In genomic region chr5:145495741-145496140, GRCh38 we compare ENCODE assay signal across 11 cellular contexts.
DNase-seq lines count a peak whose midpoint lies in the region; FAIRE-seq and TF ChIP-seq lines count a peak whose summit lies in the region.
"Had no signal": no experiment of that assay in that cellular context is flagged by ENCODE, and none has a peak within 500 bp of the region (broad histone marks: within the 10 kb centered on the region; RNA-seq: fewer than 3 reads in every experiment).

No MANE protein-coding gene starts in this region.

- H3K4me3 ChIP-seq in testis: no peak overlapping the region
- no peak overlapping the region for H3K4me3 ChIP-seq in kidney (ENCODE audit: low read length in 2 of 2)

- TF ChIP-seq CTCF in testis (IDR thresholded peaks at IDR 0.05) (no peak), kidney (IDR thresholded peaks at IDR 0.05; ENCODE audit: borderline replicate concordance, extremely low read depth, insufficient read depth) (no peak), GM20000 (IDR thresholded peaks at IDR 0.05; ENCODE audit: extremely low read depth, missing control alignments) (no peak)

- no peaks in the 10 kb centered on the region for H3K27me3 ChIP-seq in testis

- H3K36me3 ChIP-seq in testis (ENCODE audit: low read depth, missing control alignments): no peaks in the 10 kb centered on the region
- H3K36me3 ChIP-seq in kidney (ENCODE audit: control insufficient read depth in 1 of 2, insufficient read depth in 2 of 2, low read length in 2 of 2): no peaks in the 10 kb centered on the region

- 69 to 84% methylated on average over 2 of the region's 2 CpGs for WGBS in testis, 2 donors

- DNase-seq in DMS53 (lab: John Stamatoyannopoulos, UW) (peak; percentile 68), NCI-H69 (lab: John Stamatoyannopoulos, UW) (peak; percentile 25), dermis microvascular lymphatic vessel endothelial cell (ENCODE audit: low read depth in 2 of 2) (peak; percentile 79 to 93), non-pigmented ciliary epithelial cell (ENCODE audit: low read depth) (peak; percentile 76), testis (no peak), kidney (no peak), GM20000 (ENCODE audit: low spot score) (no peak), NCI-H446 treated with DMSO at 0.1 percent for 48 hours (lab: John Stamatoyannopoulos, UW) (no peak)
- DNase-seq: GDM1; NCI-H187 treated with DMSO at 0.1 percent for 48 hours; stimulated activated CD4-positive, alpha-beta T cell treated with anti-CD3 and anti-CD28 coated beads, Interleukin-1b, Interleukin-23, amount 100 ng/mL, for 48 hours had no signal

- H3K27ac ChIP-seq in testis (no peak overlapping the region), kidney (ENCODE audit: low read depth in 2 of 2, low read length in 2 of 2) (no peak overlapping the region)

- no peak for TF ChIP-seq POLR2A in testis (IDR thresholded peaks at IDR 0.05)

- intact Hi-C loops in testis (cut with DNase I; ENCODE audit: low total_unique reads): no loop called here
- intact Hi-C loops in kidney (cut with DNase I): no loop called here

- no peak for FAIRE-seq in kidney (lab: Jason Lieb, UNC)

- no peaks in the 10 kb centered on the region for H3K4me1 ChIP-seq in testis
- no peaks in the 10 kb centered on the region for H3K4me1 ChIP-seq in kidney (ENCODE audit: control insufficient read depth in 1 of 2, insufficient read depth in 1 of 2, low read depth in 1 of 2, low read length in 2 of 2)

- no peak overlapping the region for H3K9ac ChIP-seq in kidney (ENCODE audit: low read length in 2 of 2)

- H3K9me3 ChIP-seq in testis (no peaks in the 10 kb centered on the region), kidney (ENCODE audit: control insufficient read depth in 1 of 2, low read length in 2 of 2) (no peaks in the 10 kb centered on the region)

Comparison
In these comparisons a context has a peak if more than half of its experiments do, and no peak if none do; other contexts are left out.
1. DNase-seq: peak in DMS53 (single experiment), NCI-H69 (single experiment), dermis microvascular lymphatic vessel endothelial cell (2 of 2) and non-pigmented ciliary epithelial cell (single experiment); none in testis (single experiment), kidney (single experiment), GM20000 (single experiment) and NCI-H446 treated with DMSO at 0.1 percent for 48 hours (single experiment).